Comparison of ENCODE assay signal across 20 cellular contexts in genomic region chr6:41405941-41406340, GRCh38.
"Had no signal": no experiment of that assay in that cellular context is flagged by ENCODE, and none has a peak within 500 bp of the region (broad histone marks: within the 10 kb centered on the region; RNA-seq: fewer than 3 reads in every experiment).

No MANE protein-coding gene starts in this region.

- H3K27me3 ChIP-seq: thyroid gland, vagina had no signal

- H3K36me3 ChIP-seq: neutrophil, sigmoid colon, stomach, thyroid gland, vagina had no signal

- H3K9me3 ChIP-seq: neutrophil, thyroid gland, vagina had no signal

- H2AFZ ChIP-seq: parathyroid adenoma had no signal

- H3K4me1 Mint-ChIP-seq: naive thymus-derived CD8-positive, alpha-beta T cell; stimulated activated effector memory CD8-positive, alpha-beta T cell treated with anti-CD3 and anti-CD28 coated beads, Interleukin-12 subunit alpha, Interleukin-12 subunit beta, amount 100 ng/mL, for 72 hours had no signal

- H3K4me3 Mint-ChIP-seq: naive thymus-derived CD8-positive, alpha-beta T cell; stimulated activated effector memory CD8-positive, alpha-beta T cell treated with anti-CD3 and anti-CD28 coated beads, Interleukin-12 subunit alpha, Interleukin-12 subunit beta, amount 100 ng/mL, for 72 hours had no signal

- H3K4me3 ChIP-seq: sigmoid colon, stomach, thyroid gland, vagina had no signal

- ATAC-seq: left lobe of liver; naive thymus-derived CD8-positive, alpha-beta T cell; stimulated activated effector memory CD8-positive, alpha-beta T cell treated with anti-CD3 and anti-CD28 coated beads, Interleukin-12 subunit alpha, Interleukin-12 subunit beta, amount 100 ng/mL, for 72 hours had no signal

- H3K36me3 Mint-ChIP-seq: stimulated activated effector memory CD8-positive, alpha-beta T cell treated with anti-CD3 and anti-CD28 coated beads, Interleukin-12 subunit alpha, Interleukin-12 subunit beta, amount 100 ng/mL, for 72 hours had no signal

- H3K79me2 ChIP-seq: parathyroid adenoma had no signal

- H3K27ac ChIP-seq: dorsolateral prefrontal cortex, neutrophil, parathyroid adenoma, sigmoid colon, stomach, thyroid gland, vagina had no signal

- H3K4me1 ChIP-seq: parathyroid adenoma, stomach, vagina had no signal

- DNase-seq: dorsolateral prefrontal cortex; effector CD4-positive, alpha-beta T cell; kidney; mesenchymal stem cell; midbrain; naive thymus-derived CD8-positive, alpha-beta T cell; right cardiac atrium; sigmoid colon; stimulated activated CD4-positive, alpha-beta T cell treated with anti-CD3 and anti-CD28 coated beads, Interleukin-2, amount 100 ng/mL, for 24 hours; stimulated activated CD4-positive, alpha-beta T cell treated with anti-CD3 and anti-CD28 coated beads, Interleukin-4, amount 100 ng/mL, for 24 hours; stimulated activated naive CD4-positive, alpha-beta T cell treated with Interleukin-2 at 50 U/mL for 16 hours; stomach; thyroid gland; trophoblast cell had no signal

- H3K27ac Mint-ChIP-seq: naive thymus-derived CD8-positive, alpha-beta T cell; progenitor cell of endocrine pancreas; stimulated activated effector memory CD8-positive, alpha-beta T cell treated with anti-CD3 and anti-CD28 coated beads, Interleukin-12 subunit alpha, Interleukin-12 subunit beta, amount 100 ng/mL, for 72 hours had no signal

- H3K9ac ChIP-seq: parathyroid adenoma had no signal
